Comparison of ENCODE assay signal across 1 cellular context in the genomic region with DNA sequence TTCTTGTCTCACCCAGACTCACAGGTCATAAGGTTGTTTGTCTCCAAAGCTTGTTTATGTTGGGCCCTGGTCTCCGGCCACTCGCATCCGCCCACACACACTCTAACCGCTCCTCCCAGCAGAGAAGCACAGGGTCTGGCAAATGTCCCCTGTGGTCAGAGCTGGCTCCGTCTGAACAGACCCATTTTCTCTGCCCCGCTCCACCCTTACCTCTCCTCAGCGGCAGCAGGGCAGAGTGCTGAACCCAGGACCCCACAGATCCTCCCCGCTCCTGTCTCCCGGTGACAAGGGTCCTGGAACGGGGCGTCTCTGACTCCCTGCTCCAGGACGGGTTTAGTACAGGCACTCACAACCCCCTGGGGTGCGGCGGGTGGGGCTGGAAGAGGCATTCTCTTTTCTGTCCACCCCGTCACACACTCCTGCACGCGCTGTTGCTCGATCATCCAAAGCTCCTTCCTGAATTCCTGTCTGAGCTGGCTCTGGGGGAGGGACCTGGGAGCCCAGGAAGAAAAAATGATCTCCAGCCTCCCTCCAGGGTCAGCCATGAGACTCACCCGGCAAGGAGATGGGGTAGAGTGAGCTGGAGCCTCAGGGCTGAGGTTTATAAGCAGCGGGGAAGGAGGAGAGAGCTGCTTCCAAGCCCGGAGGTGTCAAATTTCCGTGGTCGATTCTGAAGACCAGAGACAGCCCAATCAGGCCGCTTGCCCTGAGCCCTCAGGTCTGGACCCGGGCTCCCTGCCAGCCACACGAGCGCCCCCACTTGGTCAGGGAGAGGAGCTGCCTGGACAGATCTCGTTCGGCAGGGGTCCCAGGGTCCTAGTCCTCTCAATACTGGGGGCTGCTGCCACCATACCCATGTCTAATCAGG.
TF ChIP-seq lines count a peak whose summit lies in the region.

A gene (minus strand): TSS at position 577 of the 868 bp plus-strand sequence. CDS start 1,033 bp downstream, outside the sequence.

TF ChIP-seq in HEK293, 187 proteins besides CTCF, POLR2A, EP300 and RAD21 (continued from another document and continues in another):
- TF ChIP-seq, protein P1, sequence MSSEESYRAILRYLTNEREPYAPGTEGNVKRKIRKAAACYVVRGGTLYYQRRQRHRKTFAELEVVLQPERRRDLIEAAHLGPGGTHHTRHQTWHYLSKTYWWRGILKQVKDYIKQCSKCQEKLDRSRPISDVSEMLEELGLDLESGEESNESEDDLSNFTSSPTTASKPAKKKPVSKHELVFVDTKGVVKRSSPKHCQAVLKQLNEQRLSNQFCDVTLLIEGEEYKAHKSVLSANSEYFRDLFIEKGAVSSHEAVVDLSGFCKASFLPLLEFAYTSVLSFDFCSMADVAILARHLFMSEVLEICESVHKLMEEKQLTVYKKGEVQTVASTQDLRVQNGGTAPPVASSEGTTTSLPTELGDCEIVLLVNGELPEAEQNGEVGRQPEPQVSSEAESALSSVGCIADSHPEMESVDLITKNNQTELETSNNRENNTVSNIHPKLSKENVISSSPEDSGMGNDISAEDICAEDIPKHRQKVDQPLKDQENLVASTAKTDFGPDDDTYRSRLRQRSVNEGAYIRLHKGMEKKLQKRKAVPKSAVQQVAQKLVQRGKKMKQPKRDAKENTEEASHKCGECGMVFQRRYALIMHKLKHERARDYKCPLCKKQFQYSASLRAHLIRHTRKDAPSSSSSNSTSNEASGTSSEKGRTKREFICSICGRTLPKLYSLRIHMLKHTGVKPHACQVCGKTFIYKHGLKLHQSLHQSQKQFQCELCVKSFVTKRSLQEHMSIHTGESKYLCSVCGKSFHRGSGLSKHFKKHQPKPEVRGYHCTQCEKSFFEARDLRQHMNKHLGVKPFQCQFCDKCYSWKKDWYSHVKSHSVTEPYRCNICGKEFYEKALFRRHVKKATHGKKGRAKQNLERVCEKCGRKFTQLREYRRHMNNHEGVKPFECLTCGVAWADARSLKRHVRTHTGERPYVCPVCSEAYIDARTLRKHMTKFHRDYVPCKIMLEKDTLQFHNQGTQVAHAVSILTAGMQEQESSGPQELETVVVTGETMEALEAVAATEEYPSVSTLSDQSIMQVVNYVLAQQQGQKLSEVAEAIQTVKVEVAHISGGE (tag by site-specific recombination; conservative IDR thresholded peaks at IDR 0.05; ENCODE audit: low read depth): 0 out of 2 replicates have a peak, but pooled peaks have one; percentile 25
- TF ChIP-seq, protein P2, sequence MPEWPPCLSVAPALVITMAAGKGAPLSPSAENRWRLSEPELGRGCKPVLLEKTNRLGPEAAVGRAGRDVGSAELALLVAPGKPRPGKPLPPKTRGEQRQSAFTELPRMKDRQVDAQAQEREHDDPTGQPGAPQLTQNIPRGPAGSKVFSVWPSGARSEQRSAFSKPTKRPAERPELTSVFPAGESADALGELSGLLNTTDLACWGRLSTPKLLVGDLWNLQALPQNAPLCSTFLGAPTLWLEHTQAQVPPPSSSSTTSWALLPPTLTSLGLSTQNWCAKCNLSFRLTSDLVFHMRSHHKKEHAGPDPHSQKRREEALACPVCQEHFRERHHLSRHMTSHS (tag by site-specific recombination; IDR thresholded peaks at IDR 0.05): no peak
- peak; percentile 64 for TF ChIP-seq ZIC2 (tag by site-specific recombination; IDR thresholded peaks at IDR 0.05)
- TF ChIP-seq HOXA7 (CRISPR knock-in tag; IDR thresholded peaks at IDR 0.05; ENCODE audit: borderline replicate concordance): no peak
- no peak for TF ChIP-seq ZNF426 (tag by site-specific recombination; IDR thresholded peaks at IDR 0.05)
- TF ChIP-seq GLIS1 (tag by site-specific recombination; IDR thresholded peaks at IDR 0.05): peak; percentile 89
- TF ChIP-seq ZEB2 (tag by site-specific recombination; IDR thresholded peaks at IDR 0.05): peak; percentile 71; the same call in 1 of the 2 replicates
- no peak for TF ChIP-seq ZNF169 (tag by site-specific recombination; IDR thresholded peaks at IDR 0.05)
- no peak for TF ChIP-seq ZNF433 (tag by site-specific recombination; IDR thresholded peaks at IDR 0.05; ENCODE audit: low read depth)
- TF ChIP-seq ZNF394 (tag by site-specific recombination; IDR thresholded peaks at IDR 0.05; ENCODE audit: borderline replicate concordance): peak; percentile 69; the same call in 1 of the 2 replicates
- TF ChIP-seq ZBTB48 (tag by site-specific recombination; IDR thresholded peaks at IDR 0.05): peak; percentile 60; the same call in 1 of the 2 replicates
- TF ChIP-seq YY1 (tag by site-specific recombination; IDR thresholded peaks at IDR 0.05): 0 out of 2 replicates have a peak, but pooled peaks have one; percentile 49
- no peak for TF ChIP-seq TCF7L2 (IDR thresholded peaks at IDR 0.05; ENCODE audit: borderline replicate concordance, low read depth, low read length)
- peak; percentile 80 for TF ChIP-seq GLIS2 (tag by site-specific recombination; IDR thresholded peaks at IDR 0.05)
- TF ChIP-seq, protein P3, sequence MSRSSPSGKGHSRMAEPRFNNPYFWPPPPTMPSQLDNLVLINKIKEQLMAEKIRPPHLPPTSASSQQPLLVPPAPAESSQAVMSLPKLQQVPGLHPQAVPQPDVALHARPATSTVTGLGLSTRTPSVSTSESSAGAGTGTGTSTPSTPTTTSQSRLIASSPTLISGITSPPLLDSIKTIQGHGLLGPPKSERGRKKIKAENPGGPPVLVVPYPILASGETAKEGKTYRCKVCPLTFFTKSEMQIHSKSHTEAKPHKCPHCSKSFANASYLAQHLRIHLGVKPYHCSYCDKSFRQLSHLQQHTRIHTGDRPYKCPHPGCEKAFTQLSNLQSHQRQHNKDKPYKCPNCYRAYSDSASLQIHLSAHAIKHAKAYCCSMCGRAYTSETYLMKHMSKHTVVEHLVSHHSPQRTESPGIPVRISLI (tag by site-specific recombination; IDR thresholded peaks at IDR 0.05): no peak
- TF ChIP-seq RBAK (tag by site-specific recombination; IDR thresholded peaks at IDR 0.05): no peak
- TF ChIP-seq, protein P4, sequence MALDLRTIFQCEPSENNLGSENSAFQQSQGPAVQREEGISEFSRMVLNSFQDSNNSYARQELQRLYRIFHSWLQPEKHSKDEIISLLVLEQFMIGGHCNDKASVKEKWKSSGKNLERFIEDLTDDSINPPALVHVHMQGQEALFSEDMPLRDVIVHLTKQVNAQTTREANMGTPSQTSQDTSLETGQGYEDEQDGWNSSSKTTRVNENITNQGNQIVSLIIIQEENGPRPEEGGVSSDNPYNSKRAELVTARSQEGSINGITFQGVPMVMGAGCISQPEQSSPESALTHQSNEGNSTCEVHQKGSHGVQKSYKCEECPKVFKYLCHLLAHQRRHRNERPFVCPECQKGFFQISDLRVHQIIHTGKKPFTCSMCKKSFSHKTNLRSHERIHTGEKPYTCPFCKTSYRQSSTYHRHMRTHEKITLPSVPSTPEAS (tag by site-specific recombination; IDR thresholded peaks at IDR 0.05): no peak
- TF ChIP-seq, protein P5, sequence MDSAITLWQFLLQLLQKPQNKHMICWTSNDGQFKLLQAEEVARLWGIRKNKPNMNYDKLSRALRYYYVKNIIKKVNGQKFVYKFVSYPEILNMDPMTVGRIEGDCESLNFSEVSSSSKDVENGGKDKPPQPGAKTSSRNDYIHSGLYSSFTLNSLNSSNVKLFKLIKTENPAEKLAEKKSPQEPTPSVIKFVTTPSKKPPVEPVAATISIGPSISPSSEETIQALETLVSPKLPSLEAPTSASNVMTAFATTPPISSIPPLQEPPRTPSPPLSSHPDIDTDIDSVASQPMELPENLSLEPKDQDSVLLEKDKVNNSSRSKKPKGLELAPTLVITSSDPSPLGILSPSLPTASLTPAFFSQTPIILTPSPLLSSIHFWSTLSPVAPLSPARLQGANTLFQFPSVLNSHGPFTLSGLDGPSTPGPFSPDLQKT (IDR thresholded peaks at IDR 0.05; ENCODE audit: borderline replicate concordance, low read depth, low read length): no peak
- peak; percentile 22; the same call in 1 of the 2 replicates for TF ChIP-seq KLF16 (tag by site-specific recombination; IDR thresholded peaks at IDR 0.05)
- no peak for TF ChIP-seq ZNF311 (tag by site-specific recombination; IDR thresholded peaks at IDR 0.05; ENCODE audit: borderline replicate concordance)
- TF ChIP-seq, protein P6, sequence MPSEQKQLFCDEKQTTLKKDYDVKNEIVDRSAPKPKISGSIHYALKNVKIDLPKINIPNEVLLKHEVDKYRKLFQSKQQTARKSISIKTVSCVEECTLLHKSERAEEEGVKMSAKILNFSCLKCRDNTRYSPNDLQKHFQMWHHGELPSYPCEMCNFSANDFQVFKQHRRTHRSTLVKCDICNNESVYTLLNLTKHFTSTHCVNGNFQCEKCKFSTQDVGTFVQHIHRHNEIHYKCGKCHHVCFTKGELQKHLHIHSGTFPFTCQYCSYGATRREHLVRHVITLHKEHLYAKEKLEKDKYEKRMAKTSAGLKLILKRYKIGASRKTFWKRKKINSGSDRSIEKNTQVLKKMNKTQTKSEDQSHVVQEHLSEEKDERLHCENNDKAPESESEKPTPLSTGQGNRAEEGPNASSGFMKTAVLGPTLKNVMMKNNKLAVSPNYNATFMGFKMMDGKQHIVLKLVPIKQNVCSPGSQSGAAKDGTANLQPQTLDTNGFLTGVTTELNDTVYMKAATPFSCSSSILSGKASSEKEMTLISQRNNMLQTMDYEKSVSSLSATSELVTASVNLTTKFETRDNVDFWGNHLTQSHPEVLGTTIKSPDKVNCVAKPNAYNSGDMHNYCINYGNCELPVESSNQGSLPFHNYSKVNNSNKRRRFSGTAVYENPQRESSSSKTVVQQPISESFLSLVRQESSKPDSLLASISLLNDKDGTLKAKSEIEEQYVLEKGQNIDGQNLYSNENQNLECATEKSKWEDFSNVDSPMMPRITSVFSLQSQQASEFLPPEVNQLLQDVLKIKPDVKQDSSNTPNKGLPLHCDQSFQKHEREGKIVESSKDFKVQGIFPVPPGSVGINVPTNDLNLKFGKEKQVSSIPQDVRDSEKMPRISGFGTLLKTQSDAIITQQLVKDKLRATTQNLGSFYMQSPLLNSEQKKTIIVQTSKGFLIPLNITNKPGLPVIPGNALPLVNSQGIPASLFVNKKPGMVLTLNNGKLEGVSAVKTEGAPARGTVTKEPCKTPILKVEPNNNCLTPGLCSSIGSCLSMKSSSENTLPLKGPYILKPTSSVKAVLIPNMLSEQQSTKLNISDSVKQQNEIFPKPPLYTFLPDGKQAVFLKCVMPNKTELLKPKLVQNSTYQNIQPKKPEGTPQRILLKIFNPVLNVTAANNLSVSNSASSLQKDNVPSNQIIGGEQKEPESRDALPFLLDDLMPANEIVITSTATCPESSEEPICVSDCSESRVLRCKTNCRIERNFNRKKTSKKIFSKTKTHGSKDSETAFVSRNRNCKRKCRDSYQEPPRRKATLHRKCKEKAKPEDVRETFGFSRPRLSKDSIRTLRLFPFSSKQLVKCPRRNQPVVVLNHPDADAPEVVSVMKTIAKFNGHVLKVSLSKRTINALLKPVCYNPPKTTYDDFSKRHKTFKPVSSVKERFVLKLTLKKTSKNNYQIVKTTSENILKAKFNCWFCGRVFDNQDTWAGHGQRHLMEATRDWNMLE (tag by site-specific recombination; conservative IDR thresholded peaks at IDR 0.05; ENCODE audit: low read depth): no peak
- TF ChIP-seq ZNF324 (tag by site-specific recombination; IDR thresholded peaks at IDR 0.05): no peak
- no peak for TF ChIP-seq SETDB1 (IDR thresholded peaks at IDR 0.05; ENCODE audit: insufficient read length, low read length)
- no peak for TF ChIP-seq HOXD13 (CRISPR knock-in tag; IDR thresholded peaks at IDR 0.05; ENCODE audit: borderline replicate concordance)
- no peak for TF ChIP-seq ZNF112 (tag by site-specific recombination; IDR thresholded peaks at IDR 0.05)
- TF ChIP-seq KLF10 (tag by site-specific recombination; IDR thresholded peaks at IDR 0.05): no peak
- peak; percentile 97 for TF ChIP-seq ZBTB17 (tag by site-specific recombination; IDR thresholded peaks at IDR 0.05)
- TF ChIP-seq ZNF843 (tag by site-specific recombination; IDR thresholded peaks at IDR 0.05): no peak
- TF ChIP-seq ZNF138 (tag by site-specific recombination; IDR thresholded peaks at IDR 0.05; ENCODE audit: borderline replicate concordance): no peak
- TF ChIP-seq OVOL3 (tag by site-specific recombination; IDR thresholded peaks at IDR 0.05): no peak
- no peak for TF ChIP-seq ZNF184 (tag by site-specific recombination; IDR thresholded peaks at IDR 0.05)
- no peak for TF ChIP-seq ZNF202 (tag by site-specific recombination; IDR thresholded peaks at IDR 0.05; ENCODE audit: borderline replicate concordance)
- TF ChIP-seq, protein P7, sequence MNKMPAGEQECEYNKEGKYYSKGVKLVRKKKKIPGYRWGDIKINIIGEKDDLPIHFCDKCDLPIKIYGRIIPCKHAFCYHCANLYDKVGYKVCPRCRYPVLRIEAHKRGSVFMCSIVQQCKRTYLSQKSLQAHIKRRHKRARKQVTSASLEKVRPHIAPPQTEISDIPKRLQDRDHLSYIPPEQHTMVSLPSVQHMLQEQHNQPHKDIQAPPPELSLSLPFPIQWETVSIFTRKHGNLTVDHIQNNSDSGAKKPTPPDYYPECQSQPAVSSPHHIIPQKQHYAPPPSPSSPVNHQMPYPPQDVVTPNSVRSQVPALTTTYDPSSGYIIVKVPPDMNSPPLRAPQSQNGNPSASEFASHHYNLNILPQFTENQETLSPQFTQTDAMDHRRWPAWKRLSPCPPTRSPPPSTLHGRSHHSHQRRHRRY (tag by site-specific recombination; IDR thresholded peaks at IDR 0.05): no peak
- TF ChIP-seq, protein P8, sequence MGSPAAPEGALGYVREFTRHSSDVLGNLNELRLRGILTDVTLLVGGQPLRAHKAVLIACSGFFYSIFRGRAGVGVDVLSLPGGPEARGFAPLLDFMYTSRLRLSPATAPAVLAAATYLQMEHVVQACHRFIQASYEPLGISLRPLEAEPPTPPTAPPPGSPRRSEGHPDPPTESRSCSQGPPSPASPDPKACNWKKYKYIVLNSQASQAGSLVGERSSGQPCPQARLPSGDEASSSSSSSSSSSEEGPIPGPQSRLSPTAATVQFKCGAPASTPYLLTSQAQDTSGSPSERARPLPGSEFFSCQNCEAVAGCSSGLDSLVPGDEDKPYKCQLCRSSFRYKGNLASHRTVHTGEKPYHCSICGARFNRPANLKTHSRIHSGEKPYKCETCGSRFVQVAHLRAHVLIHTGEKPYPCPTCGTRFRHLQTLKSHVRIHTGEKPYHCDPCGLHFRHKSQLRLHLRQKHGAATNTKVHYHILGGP (tag by site-specific recombination; IDR thresholded peaks at IDR 0.05): no peak
- TF ChIP-seq ZNF521 (tag by site-specific recombination; IDR thresholded peaks at IDR 0.05): no peak
- TF ChIP-seq ZNF302 (tag by site-specific recombination; IDR thresholded peaks at IDR 0.05; ENCODE audit: low read depth): no peak
- TF ChIP-seq, protein P9, sequence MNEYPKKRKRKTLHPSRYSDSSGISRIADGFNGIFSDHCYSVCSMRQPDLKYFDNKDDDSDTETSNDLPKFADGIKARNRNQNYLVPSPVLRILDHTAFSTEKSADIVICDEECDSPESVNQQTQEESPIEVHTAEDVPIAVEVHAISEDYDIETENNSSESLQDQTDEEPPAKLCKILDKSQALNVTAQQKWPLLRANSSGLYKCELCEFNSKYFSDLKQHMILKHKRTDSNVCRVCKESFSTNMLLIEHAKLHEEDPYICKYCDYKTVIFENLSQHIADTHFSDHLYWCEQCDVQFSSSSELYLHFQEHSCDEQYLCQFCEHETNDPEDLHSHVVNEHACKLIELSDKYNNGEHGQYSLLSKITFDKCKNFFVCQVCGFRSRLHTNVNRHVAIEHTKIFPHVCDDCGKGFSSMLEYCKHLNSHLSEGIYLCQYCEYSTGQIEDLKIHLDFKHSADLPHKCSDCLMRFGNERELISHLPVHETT (tag by site-specific recombination; IDR thresholded peaks at IDR 0.05): no peak
- TF ChIP-seq ZNF239 (tag by site-specific recombination; IDR thresholded peaks at IDR 0.05): no peak
- TF ChIP-seq, protein P10, sequence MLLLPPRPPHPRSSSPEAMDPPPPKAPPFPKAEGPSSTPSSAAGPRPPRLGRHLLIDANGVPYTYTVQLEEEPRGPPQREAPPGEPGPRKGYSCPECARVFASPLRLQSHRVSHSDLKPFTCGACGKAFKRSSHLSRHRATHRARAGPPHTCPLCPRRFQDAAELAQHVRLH (tag by site-specific recombination; IDR thresholded peaks at IDR 0.05): no peak
- TF ChIP-seq ZNF658 (tag by site-specific recombination; IDR thresholded peaks at IDR 0.05): no peak
